Comparison of ENCODE assay signal across 1 cellular context in the genomic region with DNA sequence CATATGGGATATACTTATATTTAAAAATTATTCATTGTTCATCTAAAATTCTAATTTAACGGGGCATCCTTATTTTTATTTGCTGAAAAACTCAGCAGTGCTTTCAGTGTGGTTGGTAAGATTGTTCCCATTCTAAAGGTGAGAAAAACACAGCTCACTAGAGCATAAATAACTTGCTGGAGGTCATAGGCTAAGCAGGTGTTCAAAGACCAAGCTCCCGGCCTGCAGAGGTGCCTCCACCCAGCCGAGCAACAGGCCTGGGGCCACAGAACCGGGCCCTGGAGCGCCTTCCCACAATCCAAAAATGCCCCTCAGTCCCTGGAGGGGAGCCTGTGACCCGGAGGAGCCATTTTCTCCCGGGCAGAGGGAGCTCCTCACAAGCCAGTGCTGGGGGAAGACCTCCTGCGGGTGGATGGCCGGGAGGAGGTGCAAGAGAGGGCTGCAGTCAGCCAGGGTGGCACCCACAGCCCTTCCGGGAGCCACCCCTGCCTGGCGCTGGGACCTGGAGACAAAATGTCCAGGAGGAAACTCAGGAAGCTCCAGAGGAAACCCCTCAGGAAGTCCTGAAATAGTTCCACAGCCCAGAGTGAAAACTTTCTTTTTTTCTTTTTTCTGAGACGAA.
TF ChIP-seq lines count a peak whose summit lies in the region.

No MANE protein-coding gene starts in this region.

TF ChIP-seq in GM12878, 131 proteins besides CTCF, POLR2A, EP300 and RAD21:
- TF ChIP-seq RUNX3 (IDR thresholded peaks at IDR 0.05; ENCODE audit: low read length) (no peak), IKZF1 (conservative IDR thresholded peaks at IDR 0.05) (peak; percentile 40; the same call in 1 of the 2 replicates), POU2F2 (IDR thresholded peaks at IDR 0.05; ENCODE audit: borderline replicate concordance, low read depth, low read length) (no peak), IKZF2 (IDR thresholded peaks at IDR 0.05) (peak in 1 of 2 experiments; percentile 25; a peak in 2 of 4 replicates), PAX8 (IDR thresholded peaks at IDR 0.05) (no peak), YY1 (IDR thresholded peaks at IDR 0.05; ENCODE audit: low read depth, low read length) (0 out of 2 replicates have a peak, but pooled peaks have one; percentile 20), SIN3A (IDR thresholded peaks at IDR 0.05; ENCODE audit: low read depth, low read length) (no peak), TAF1 (IDR thresholded peaks at IDR 0.05; ENCODE audit: borderline replicate concordance, low read depth, low read length) (no peak), NR2F1 (conservative IDR thresholded peaks at IDR 0.05) (peak; percentile 88), GATAD2B (conservative IDR thresholded peaks at IDR 0.05; ENCODE audit: low read depth) (no peak), SP1 (IDR thresholded peaks at IDR 0.05; ENCODE audit: low read depth, low read length) (no peak), ZZZ3 (IDR thresholded peaks at IDR 0.05; ENCODE audit: control insufficient read depth, insufficient read length, low read depth) (no peak), MYC (IDR thresholded peaks at IDR 0.05; ENCODE audit: insufficient read depth, insufficient read length, insufficient replicate concordance, low read length, severe bottlenecking) (no peak)
- TF ChIP-seq, protein P1, sequence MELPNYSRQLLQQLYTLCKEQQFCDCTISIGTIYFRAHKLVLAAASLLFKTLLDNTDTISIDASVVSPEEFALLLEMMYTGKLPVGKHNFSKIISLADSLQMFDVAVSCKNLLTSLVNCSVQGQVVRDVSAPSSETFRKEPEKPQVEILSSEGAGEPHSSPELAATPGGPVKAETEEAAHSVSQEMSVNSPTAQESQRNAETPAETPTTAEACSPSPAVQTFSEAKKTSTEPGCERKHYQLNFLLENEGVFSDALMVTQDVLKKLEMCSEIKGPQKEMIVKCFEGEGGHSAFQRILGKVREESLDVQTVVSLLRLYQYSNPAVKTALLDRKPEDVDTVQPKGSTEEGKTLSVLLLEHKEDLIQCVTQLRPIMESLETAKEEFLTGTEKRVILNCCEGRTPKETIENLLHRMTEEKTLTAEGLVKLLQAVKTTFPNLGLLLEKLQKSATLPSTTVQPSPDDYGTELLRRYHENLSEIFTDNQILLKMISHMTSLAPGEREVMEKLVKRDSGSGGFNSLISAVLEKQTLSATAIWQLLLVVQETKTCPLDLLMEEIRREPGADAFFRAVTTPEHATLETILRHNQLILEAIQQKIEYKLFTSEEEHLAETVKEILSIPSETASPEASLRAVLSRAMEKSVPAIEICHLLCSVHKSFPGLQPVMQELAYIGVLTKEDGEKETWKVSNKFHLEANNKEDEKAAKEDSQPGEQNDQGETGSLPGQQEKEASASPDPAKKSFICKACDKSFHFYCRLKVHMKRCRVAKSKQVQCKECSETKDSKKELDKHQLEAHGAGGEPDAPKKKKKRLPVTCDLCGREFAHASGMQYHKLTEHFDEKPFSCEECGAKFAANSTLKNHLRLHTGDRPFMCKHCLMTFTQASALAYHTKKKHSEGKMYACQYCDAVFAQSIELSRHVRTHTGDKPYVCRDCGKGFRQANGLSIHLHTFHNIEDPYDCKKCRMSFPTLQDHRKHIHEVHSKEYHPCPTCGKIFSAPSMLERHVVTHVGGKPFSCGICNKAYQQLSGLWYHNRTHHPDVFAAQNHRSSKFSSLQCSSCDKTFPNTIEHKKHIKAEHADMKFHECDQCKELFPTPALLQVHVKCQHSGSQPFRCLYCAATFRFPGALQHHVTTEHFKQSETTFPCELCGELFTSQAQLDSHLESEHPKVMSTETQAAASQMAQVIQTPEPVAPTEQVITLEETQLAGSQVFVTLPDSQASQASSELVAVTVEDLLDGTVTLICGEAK (IDR thresholded peaks at IDR 0.05; ENCODE audit: borderline replicate concordance) = no peak
- TF ChIP-seq, protein P2, sequence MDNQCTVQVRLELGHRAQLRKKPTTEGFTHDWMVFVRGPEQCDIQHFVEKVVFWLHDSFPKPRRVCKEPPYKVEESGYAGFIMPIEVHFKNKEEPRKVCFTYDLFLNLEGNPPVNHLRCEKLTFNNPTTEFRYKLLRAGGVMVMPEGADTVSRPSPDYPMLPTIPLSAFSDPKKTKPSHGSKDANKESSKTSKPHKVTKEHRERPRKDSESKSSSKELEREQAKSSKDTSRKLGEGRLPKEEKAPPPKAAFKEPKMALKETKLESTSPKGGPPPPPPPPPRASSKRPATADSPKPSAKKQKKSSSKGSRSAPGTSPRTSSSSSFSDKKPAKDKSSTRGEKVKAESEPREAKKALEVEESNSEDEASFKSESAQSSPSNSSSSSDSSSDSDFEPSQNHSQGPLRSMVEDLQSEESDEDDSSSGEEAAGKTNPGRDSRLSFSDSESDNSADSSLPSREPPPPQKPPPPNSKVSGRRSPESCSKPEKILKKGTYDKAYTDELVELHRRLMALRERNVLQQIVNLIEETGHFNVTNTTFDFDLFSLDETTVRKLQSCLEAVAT (IDR thresholded peaks at IDR 0.05) = no peak
TF ChIP-seq in GM12878: peak in this region for 4.
